In the genomic region with DNA sequence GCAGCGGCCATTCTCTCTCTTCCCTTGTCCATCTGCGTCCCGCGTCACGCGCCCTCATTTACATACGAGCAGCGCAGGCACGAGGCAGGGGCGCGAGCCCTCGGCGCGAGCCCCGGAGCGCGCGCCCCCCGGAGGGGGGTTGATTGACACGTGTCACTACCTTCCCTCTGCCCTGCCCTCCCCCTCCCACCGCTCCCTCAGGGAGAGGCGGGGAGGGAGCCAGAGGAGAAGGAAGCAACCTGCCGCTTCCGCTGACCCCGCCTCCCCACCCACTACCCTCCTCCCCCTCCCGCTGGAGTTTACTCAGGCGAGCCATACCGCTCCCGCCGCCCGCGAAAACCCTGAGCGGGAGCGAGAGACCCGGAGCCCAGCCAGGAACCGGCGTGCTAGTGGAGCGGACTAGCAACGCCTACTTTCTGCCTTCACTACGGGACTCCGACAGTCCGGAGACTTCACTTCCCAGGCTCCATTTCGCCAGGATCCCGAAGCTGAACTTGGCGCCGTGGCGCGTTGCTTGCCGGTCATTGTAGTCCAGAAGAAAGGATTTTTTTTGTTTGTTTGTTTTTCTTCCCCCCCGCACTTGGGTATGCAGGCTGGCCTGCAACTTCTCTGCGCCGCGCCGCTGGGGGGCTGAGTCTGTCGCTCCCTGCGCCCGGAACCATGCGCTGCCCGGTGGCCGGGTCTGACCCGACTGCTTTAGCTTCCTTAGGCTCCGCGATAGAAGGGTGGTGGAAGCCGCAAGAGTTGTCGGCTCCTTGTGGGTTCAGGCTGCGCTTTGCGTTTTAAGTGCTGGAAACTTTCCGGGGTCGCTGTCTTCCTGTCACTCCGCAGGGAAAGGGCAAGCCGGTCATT, we compare ENCODE assay signal across 8 cellular contexts.
A peak's percentile ranks its signal among the peaks of the same experiment; 100 is the strongest.
DNase-seq lines count a peak whose midpoint lies in the region; ATAC-seq, FAIRE-seq and TF ChIP-seq lines count a peak whose summit lies in the region.

Gene LCORL, minus strand, starts transcription at position 36 of the 852 bp plus-strand sequence. Its CDS starts 4 bp downstream, at position 32.

- FAIRE-seq in islet of Langerhans (lab: Jason Lieb, UNC): peak; percentile 86

- ATAC-seq in GM18909 (IDR thresholded peaks at IDR 0.05; ENCODE audit: poor library complexity, unreplicated experiment): peak; percentile 81
- ATAC-seq in HG03196 (IDR thresholded peaks at IDR 0.05; ENCODE audit: unreplicated experiment): peak; percentile 79

- no peak for TF ChIP-seq CTCF in AG09309 (IDR thresholded peaks at IDR 0.05; ENCODE audit: control insufficient read depth, insufficient read depth, low read depth, low read length, missing control alignments)

- DNase-seq in AG09309 (ENCODE audit: low read depth): peak; percentile 78
- peak; percentile 96 for DNase-seq in NCI-H345 (lab: John Stamatoyannopoulos, UW)
- DNase-seq in activated CD4-positive, CD25-positive, alpha-beta regulatory T cell treated with anti-CD3 and anti-CD28 coated beads, Interleukin-2, amount 50 U/mL, for 16 hours (ENCODE audit: low read depth, low spot score): peak; percentile 69
- peak; percentile 97 for DNase-seq in cerebellar cortex (ENCODE audit: low spot score)
- peak; percentile 82 for DNase-seq in stimulated activated CD4-positive, alpha-beta T cell treated with anti-CD3 and anti-CD28 coated beads, Interleukin-12 subunit alpha, Interleukin-12 subunit beta, amount 100 ng/mL, for 4 hours

- H3K4me3 ChIP-seq in AG09309 (ENCODE audit: control insufficient read depth, low read depth, low read length): peak within 1 kb of the TSS; percentile 83

Comparison
In these comparisons a context has a peak if more than half of its experiments do, and no peak if none do; other contexts are left out.
1. Peak in every context shown above with its lines: DNase-seq, ATAC-seq and H3K4me3 ChIP-seq.